10 cellular contexts compared by ENCODE assay signal in the genomic region with DNA sequence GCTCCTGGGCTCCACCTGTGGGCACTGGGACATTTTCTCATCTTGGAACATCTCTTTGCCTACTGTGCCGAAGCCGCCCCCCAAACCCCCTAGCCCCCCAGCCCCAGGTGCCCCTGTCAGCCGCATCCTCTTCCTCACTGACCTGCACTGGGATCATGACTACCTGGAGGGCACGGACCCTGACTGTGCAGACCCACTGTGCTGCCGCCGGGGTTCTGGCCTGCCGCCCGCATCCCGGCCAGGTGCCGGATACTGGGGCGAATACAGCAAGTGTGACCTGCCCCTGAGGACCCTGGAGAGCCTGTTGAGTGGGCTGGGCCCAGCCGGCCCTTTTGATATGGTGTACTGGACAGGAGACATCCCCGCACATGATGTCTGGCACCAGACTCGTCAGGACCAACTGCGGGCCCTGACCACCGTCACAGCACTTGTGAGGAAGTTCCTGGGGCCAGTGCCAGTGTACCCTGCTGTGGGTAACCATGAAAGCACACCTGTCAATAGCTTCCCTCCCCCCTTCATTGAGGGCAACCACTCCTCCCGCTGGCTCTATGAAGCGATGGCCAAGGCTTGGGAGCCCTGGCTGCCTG. TPM values are rescaled to one million over a fixed set of nuclear protein-coding genes. Genes with fewer than 3 reads are reported as not detected.
A peak's percentile ranks its signal among the peaks of the same experiment; 100 is the strongest.
DNase-seq lines count a peak whose midpoint lies in the region; ATAC-seq and TF ChIP-seq lines count a peak whose summit lies in the region.
"Had no signal": no experiment of that assay in that cellular context is flagged by ENCODE, and none has a peak within 500 bp of the region (broad histone marks: within the 10 kb centered on the region; RNA-seq: fewer than 3 reads in every experiment).

No MANE protein-coding gene starts in this region.

- H3K9me3 ChIP-seq in CD4-positive, alpha-beta T cell (ENCODE audit: control insufficient read depth, low read length), result no peaks in the 10 kb centered on the region
- H3K9me3 ChIP-seq in Loucy (ENCODE audit: insufficient read depth, low read depth, low read length), result no peaks in the 10 kb centered on the region

- H3K79me2 ChIP-seq in Loucy (ENCODE audit: insufficient read depth, low read length), result 0 out of 2 replicates have a peak, but pooled peaks cover 8% of the 10 kb centered on the region

- no peaks in the 10 kb centered on the region for H3K9me3 Mint-ChIP-seq in CD4-positive, alpha-beta T cell
- H3K9me3 Mint-ChIP-seq in neural crest cell, result no peaks in the 10 kb centered on the region

- H4K20me1 ChIP-seq in Loucy (ENCODE audit: insufficient read depth, low read length, poor library complexity, severe bottlenecking), result no peaks in the 10 kb centered on the region

- CTCF ChIA-PET in CD4-positive, alpha-beta T cell (lab: Charles Lee), result interaction anchor here (1.4 to 2.0 kb wide), 2 partner anchors 13 to 346 kb away, joined by 3 to 6 read pairs; no protein-coding TSS in a partner anchor

- H3K9me2 ChIP-seq in Loucy (replicated peaks; ENCODE audit: low read depth, low read length), result no peaks in the 10 kb centered on the region

- ATAC-seq in CD4-positive, alpha-beta T cell (ENCODE audit: poor library complexity), result no peak
- ATAC-seq in HG03196 (IDR thresholded peaks at IDR 0.05; ENCODE audit: unreplicated experiment), result no peak

- peaks cover 65% of the 10 kb centered on the region for H3K36me3 Mint-ChIP-seq in CD4-positive, alpha-beta T cell (ENCODE audit: low read depth)
- H3K36me3 Mint-ChIP-seq in neural crest cell (ENCODE audit: low read depth), result no peaks in the 10 kb centered on the region

- peak overlapping the region; percentile 90 for H3K4me3 Mint-ChIP-seq in CD4-positive, alpha-beta T cell
- H3K4me3 Mint-ChIP-seq in neural crest cell, result peak overlapping the region; percentile 93

- no peak overlapping the region for H3K4me3 ChIP-seq in Loucy (ENCODE audit: low read length, poor library complexity, severe bottlenecking)
- H3K4me3 ChIP-seq in coronary artery, result peak overlapping the region; percentile 84

- H3K27ac ChIP-seq in CD4-positive, alpha-beta T cell (ENCODE audit: low read depth, low read length), result peak overlapping the region; percentile 93
- H3K27ac ChIP-seq in coronary artery (no peak overlapping the region), caudate nucleus (ENCODE audit: low read depth, low read length) (no peak overlapping the region)

- DNase-seq in CD4-positive, alpha-beta T cell, result no peak
- DNase-seq in coronary artery (ENCODE audit: low spot score) (no peak), neural crest cell (ENCODE audit: low read depth, low spot score) (no peak), NCI-H146 (lab: John Stamatoyannopoulos, UW) (no peak), caudate nucleus (lab: John Stamatoyannopoulos, UW) (no peak)
- DNase-seq in stimulated activated CD4-positive, alpha-beta T cell treated with anti-CD3 and anti-CD28 coated beads, Interleukin-4, amount 100 ng/mL, for 4 hours, result no peak
- DNase-seq: activated CD4-positive, CD25-positive, alpha-beta regulatory T cell; NCI-H524 had no signal

- peaks cover 17% of the 10 kb centered on the region for H3K4me1 ChIP-seq in Loucy (ENCODE audit: insufficient read depth, low read length, poor library complexity, severe bottlenecking)

- H3K4me1 Mint-ChIP-seq in CD4-positive, alpha-beta T cell (ENCODE audit: low read depth), result peaks cover 81% of the 10 kb centered on the region
- H3K4me1 Mint-ChIP-seq in neural crest cell, result peaks cover 23% of the 10 kb centered on the region

- no peaks in the 10 kb centered on the region for H3F3A ChIP-seq in Loucy (ENCODE audit: low read depth)

- H3K4me2 ChIP-seq in Loucy (ENCODE audit: low read depth, low read length, poor library complexity, severe bottlenecking), result peak overlapping the region; percentile 77

- peak overlapping the region; percentile 93 for H3K27ac Mint-ChIP-seq in CD4-positive, alpha-beta T cell
- peak overlapping the region; percentile 57 for H3K27ac Mint-ChIP-seq in neural crest cell (ENCODE audit: unreplicated experiment)

- H3K27me3 Mint-ChIP-seq in CD4-positive, alpha-beta T cell, result no peaks in the 10 kb centered on the region
- H3K27me3 Mint-ChIP-seq in neural crest cell (ENCODE audit: low read depth), result no peaks in the 10 kb centered on the region

- no peaks in the 10 kb centered on the region for H3K36me3 ChIP-seq in Loucy (ENCODE audit: insufficient read depth, low read length)

- TF ChIP-seq CTCF in CD4-positive, alpha-beta T cell (IDR thresholded peaks at IDR 0.05), result no peak
- TF ChIP-seq CTCF in Loucy (conservative IDR thresholded peaks at IDR 0.05; ENCODE audit: low read length), result no peak
- TF ChIP-seq CTCF in coronary artery (IDR thresholded peaks at IDR 0.05), result no peak
- TF ChIP-seq CTCF in neural crest cell (conservative IDR thresholded peaks at IDR 0.05), result no peak

- intact Hi-C loops in CD4-positive, alpha-beta T cell (cut with DNase I, micrococcal nuclease), result loop anchor here (1.0 to 2.0 kb wide), 3 partner anchors 27 to 81 kb away; a partner anchor contains a TSS

- no peak overlapping the region for H3K9ac ChIP-seq in Loucy (ENCODE audit: low read depth, low read length, poor library complexity, severe bottlenecking)

- no peaks in the 10 kb centered on the region for H3K27me3 ChIP-seq in CD4-positive, alpha-beta T cell (ENCODE audit: control insufficient read depth, insufficient read depth, low read length)
- no peaks in the 10 kb centered on the region for H3K27me3 ChIP-seq in Loucy (ENCODE audit: insufficient read depth, low read length, poor library complexity, severe bottlenecking)

- H2AFZ ChIP-seq in Loucy (ENCODE audit: low read length), result no peak overlapping the region

- POLR2A ChIA-PET in CD4-positive, alpha-beta T cell (lab: Charles Lee), result interaction anchor here (0.5 to 8.4 kb wide), 7 partner anchors 11 to 276 kb away, joined by 3 to 253 read pairs (median 31); a partner anchor contains a TSS

RNA-seq across cellular contexts. Expression of a gene that starts 1.4 kb away (rescaled TPM):
- total RNA-seq in CD4-positive, alpha-beta T cell, result 10 to 100 TPM; 70.9 to 75.0 TPM
- total RNA-seq in neural crest cell, result 14.6 and 17.7 TPM in 2 replicates

RNA-seq across cellular contexts. Expression of a gene that starts 27.3 kb away (rescaled TPM):
- 100 to 1,000 TPM; 182 to 184 TPM for total RNA-seq in CD4-positive, alpha-beta T cell
- total RNA-seq in neural crest cell, result 86.9 and 90.0 TPM in 2 replicates

RNA-seq across cellular contexts. Expression of a gene that starts 49.1 kb away (rescaled TPM):
- total RNA-seq in CD4-positive, alpha-beta T cell, result under 1 TPM; 0.52 to 0.87 TPM
- total RNA-seq in neural crest cell, result 4.3 and 6.0 TPM in 2 replicates
